In the genomic region with DNA sequence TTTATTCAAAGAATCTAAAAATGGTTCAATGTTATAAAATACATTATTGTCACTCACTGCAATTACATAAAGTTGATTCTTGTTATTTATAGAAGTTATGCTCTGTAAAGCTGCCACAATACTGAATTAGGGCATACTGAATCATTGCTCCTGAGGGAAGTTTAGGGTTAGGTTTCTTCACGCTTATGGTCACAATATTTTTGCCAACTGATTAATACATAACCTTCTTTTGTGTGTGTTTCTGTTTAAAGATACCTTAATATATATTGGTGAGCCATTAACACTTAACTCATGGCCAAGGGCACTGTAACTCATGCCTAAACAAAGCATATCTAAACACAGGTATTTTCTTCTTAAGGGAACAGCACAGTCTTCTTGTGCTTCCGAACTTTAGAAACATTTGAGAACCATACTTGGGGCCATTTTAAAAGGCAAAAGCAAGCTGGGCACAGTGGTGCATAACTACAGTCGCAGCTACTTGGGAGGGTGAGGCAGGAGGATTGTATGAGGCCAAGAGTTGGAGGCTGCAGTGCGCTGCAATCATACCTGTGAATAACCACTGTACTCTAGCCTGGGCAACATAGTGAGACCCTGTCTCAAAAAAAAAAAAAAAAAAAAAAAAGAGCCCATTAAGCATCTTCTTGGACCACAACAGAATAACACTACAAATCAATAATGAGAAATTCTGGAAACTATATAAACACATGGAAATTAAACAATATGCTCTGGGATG, we compare ENCODE assay signal across 28 cellular contexts.
"Had no signal": no experiment of that assay in that cellular context is flagged by ENCODE, and none has a peak within 500 bp of the region (broad histone marks: within the 10 kb centered on the region; RNA-seq: fewer than 3 reads in every experiment).

No MANE protein-coding gene starts in this region.

- H2AFZ ChIP-seq: PC-9 had no signal

- ATAC-seq: activated CD4-positive, CD25-positive, alpha-beta regulatory T cell treated with anti-CD3 and anti-CD28 coated beads, Interleukin-2, amount 50 U/mL, for 24 hours; activated CD8-positive, alpha-beta T cell treated with anti-CD3 and anti-CD28 coated beads, Interleukin-2, amount 10 ng/mL, durations not matched to agents 7 days and 5 days; activated naive CD4-positive, alpha-beta T cell treated with anti-CD3 and anti-CD28 coated beads, Interleukin-2, amount 50 U/mL, for 72 hours; activated naive CD8-positive, alpha-beta T cell treated with anti-CD3 and anti-CD28 coated beads, Interleukin-2, amount 50 U/mL, for 24 hours; body of pancreas had no signal

- H3K27ac ChIP-seq: ascending aorta, body of pancreas, PC-9, VCaP had no signal

- H3K27me3 Mint-ChIP-seq: activated naive CD8-positive, alpha-beta T cell treated with anti-CD3 and anti-CD28 coated beads, Interleukin-2, amount 50 U/mL, for 24 hours; central memory CD8-positive, alpha-beta T cell had no signal

- H3K4me3 ChIP-seq: ascending aorta, body of pancreas, PC-9 had no signal

- H3K9me3 Mint-ChIP-seq: central memory CD8-positive, alpha-beta T cell had no signal

- H3K4me3 Mint-ChIP-seq: activated CD8-positive, alpha-beta T cell treated with anti-CD3 and anti-CD28 coated beads, Interleukin-2, amount 10 ng/mL, durations not matched to agents 7 days and 5 days; activated naive CD8-positive, alpha-beta T cell treated with anti-CD3 and anti-CD28 coated beads, Interleukin-2, amount 50 U/mL, for 24 hours; activated T-helper 1 cell treated with anti-CD3 and anti-CD28 coated beads, Interleukin-12 subunit alpha, Interleukin-12 subunit beta, Interleukin-2, Interleukin-4 antibody, amounts not matched to agents 30 ng/mL and 10 ng/mL and 1 ng/mL, durations not matched to agents 14 hours and 24 hours and 36 hours; central memory CD8-positive, alpha-beta T cell had no signal

- H3K9me3 ChIP-seq: ascending aorta, body of pancreas had no signal

- H3K27me3 ChIP-seq: ascending aorta, body of pancreas had no signal

- H3K4me1 ChIP-seq: ascending aorta, body of pancreas had no signal

- H3K4me2 ChIP-seq: PC-9 had no signal

- DNase-seq: activated CD4-positive, alpha-beta T cell treated with anti-CD3 and anti-CD28 coated beads for 48 hours; activated CD4-positive, alpha-beta T cell treated with anti-CD3 and anti-CD28 coated beads, Interleukin-2, amount 50 U/mL, for 4 hours; activated CD8-positive, alpha-beta memory T cell treated with anti-CD3 and anti-CD28 coated beads, Interleukin-2, amount 50 U/mL, for 48 hours; activated CD8-positive, alpha-beta T cell treated with anti-CD3 and anti-CD28 coated beads, Interleukin-2, amount 10 ng/mL, durations not matched to agents 7 days and 5 days; activated effector memory CD4-positive, alpha-beta T cell treated with anti-CD3 and anti-CD28 coated beads, Interleukin-2, amount 50 U/mL, for 16 hours; activated naive CD4-positive, alpha-beta T cell treated with Interleukin-2 at 50 U/mL for 16 hours; activated naive CD8-positive, alpha-beta T cell treated with anti-CD3 and anti-CD28 coated beads, Interleukin-2, amount 50 U/mL, for 24 hours; activated T-cell treated with anti-CD3 and anti-CD28 coated beads, Interleukin-2, amount 50 U/mL, for 1 hour; amniotic stem cell; body of pancreas; MM.1S; NCI-H1105; NCI-H1436; NCI-H1694 treated with DMSO at 0.1 percent for 48 hours; NCI-H2029 treated with DMSO at 0.1 percent for 48 hours; NCI-H345; NCI-H510A; NCI-H69; PC-9; SIG-M5; T-helper 2 cell; T1000 had no signal

- H3K27ac Mint-ChIP-seq: activated CD8-positive, alpha-beta T cell treated with anti-CD3 and anti-CD28 coated beads, Interleukin-2, amount 10 ng/mL, durations not matched to agents 7 days and 5 days; activated naive CD4-positive, alpha-beta T cell treated with anti-CD3 and anti-CD28 coated beads, Interleukin-2, amount 50 U/mL, for 72 hours; activated naive CD8-positive, alpha-beta T cell treated with anti-CD3 and anti-CD28 coated beads, Interleukin-2, amount 50 U/mL, for 24 hours; activated T-helper 1 cell treated with anti-CD3 and anti-CD28 coated beads, Interleukin-12 subunit alpha, Interleukin-12 subunit beta, Interleukin-2, Interleukin-4 antibody, amounts not matched to agents 30 ng/mL and 10 ng/mL and 1 ng/mL, durations not matched to agents 14 hours and 24 hours and 36 hours had no signal
